ENCODE assay signal across 13 cellular contexts in genomic region chr12:46354111-46354798, GRCh38. TPM values are rescaled to one million over a fixed set of nuclear protein-coding genes. Genes with fewer than 3 reads are reported as not detected.
DNase-seq lines count a peak whose midpoint lies in the region; ATAC-seq and TF ChIP-seq lines count a peak whose summit lies in the region.
"Had no signal": no experiment of that assay in that cellular context is flagged by ENCODE, and none has a peak within 500 bp of the region (broad histone marks: within the 10 kb centered on the region; RNA-seq: fewer than 3 reads in every experiment).

No MANE protein-coding gene starts in this region.

- H3K27ac Mint-ChIP-seq in CD14-positive monocyte (peak overlapping the region in 1 of 7 donors; percentile 45), T-helper 17 cell (no peak overlapping the region)
- H3K27ac Mint-ChIP-seq: brain; stimulated activated memory B cell treated with anti-CD40 and anti-IgM and Interleukin-4, amounts not matched to agents 10 μg/mL and 1 μg/mL and 100 μg/mL, for 72 hours had no signal

- no peak overlapping the region for H3K4me3 ChIP-seq in foreskin fibroblast (ENCODE audit: low read depth in 1 of 2, low read length in 2 of 2)

- DNase-seq in CD14-positive monocyte (ENCODE audit: low spot score) (no peak), GM13976 (ENCODE audit: low spot score) (peak; percentile 10), T-helper 17 cell (no peak), left lobe of liver (ENCODE audit: low spot score) (no peak), foreskin fibroblast (no peak), T-helper 9 cell (no peak), NCI-H1694 treated with DMSO at 0.1 percent for 48 hours (lab: John Stamatoyannopoulos, UW) (no peak)
- DNase-seq in activated effector memory CD4-positive, alpha-beta T cell treated with anti-CD3 and anti-CD28 coated beads, Interleukin-2, amount 50 U/mL, for 16 hours = no peak
- DNase-seq: activated CD8-positive, alpha-beta memory T cell treated with anti-CD3 and anti-CD28 coated beads, Interleukin-2, amount 50 U/mL, for 4 hours; NCI-H1105; occipital lobe had no signal

- H3K9me3 ChIP-seq in T-helper 17 cell (ENCODE audit: control insufficient read depth, low read length, poor library complexity, severe bottlenecking) = no peaks in the 10 kb centered on the region

- peak; percentile 37 for ATAC-seq in T-helper 17 cell
- peak; percentile 57 for ATAC-seq in left lobe of liver
- ATAC-seq: stimulated activated memory B cell treated with anti-CD40 and anti-IgM and Interleukin-4, amounts not matched to agents 10 μg/mL and 1 μg/mL and 100 μg/mL, for 72 hours had no signal

- peaks cover 6% of the 10 kb centered on the region for H3K4me1 Mint-ChIP-seq in CD14-positive monocyte
- H3K4me1 Mint-ChIP-seq in T-helper 17 cell = peaks cover 14% of the 10 kb centered on the region
- H3K4me1 Mint-ChIP-seq: brain; stimulated activated memory B cell treated with anti-CD40 and anti-IgM and Interleukin-4, amounts not matched to agents 10 μg/mL and 1 μg/mL and 100 μg/mL, for 72 hours had no signal

- peaks cover 7 to 8% of the 10 kb centered on the region in 2 donors for H3K36me3 Mint-ChIP-seq in CD14-positive monocyte
- H3K36me3 Mint-ChIP-seq in T-helper 17 cell (ENCODE audit: low read depth) = no peaks in the 10 kb centered on the region

- TF ChIP-seq CTCF in CD14-positive monocyte (IDR thresholded peaks at IDR 0.05) (peak; percentile 12), GM13976 (IDR thresholded peaks at IDR 0.05; ENCODE audit: borderline replicate concordance, control extremely low read depth, extremely low read depth, insufficient read depth, missing control alignments) (no peak), foreskin fibroblast (IDR thresholded peaks at IDR 0.05; ENCODE audit: low read depth, low read length) (no peak)

- H3K9me3 Mint-ChIP-seq in CD14-positive monocyte = peaks cover 0 to 2% (median 0%) of the 10 kb centered on the region in 7 donors
- H3K9me3 Mint-ChIP-seq: stimulated activated memory B cell treated with anti-CD40 and anti-IgM and Interleukin-4, amounts not matched to agents 10 μg/mL and 1 μg/mL and 100 μg/mL, for 72 hours had no signal

- in situ Hi-C loops in GM13976 (cut with MboI; ENCODE audit: low sequenced_read_pairs, unreplicated experiment) = loop anchor here (25.0 kb wide), 1 partner anchor 192 kb away; no protein-coding TSS in a partner anchor

- H3K4me3 Mint-ChIP-seq in CD14-positive monocyte (no peak overlapping the region), T-helper 17 cell (no peak overlapping the region)
- H3K4me3 Mint-ChIP-seq: brain; stimulated activated memory B cell treated with anti-CD40 and anti-IgM and Interleukin-4, amounts not matched to agents 10 μg/mL and 1 μg/mL and 100 μg/mL, for 72 hours had no signal

- intact Hi-C loops in CD14-positive monocyte (cut with micrococcal nuclease) = no loop called here

- H3K27me3 Mint-ChIP-seq in CD14-positive monocyte (ENCODE audit: low read depth in 3 of 3) (peaks cover 0 to 1% (median 0%) of the 10 kb centered on the region in 3 donors), T-helper 17 cell (no peaks in the 10 kb centered on the region)
- H3K27me3 Mint-ChIP-seq: stimulated activated memory B cell treated with anti-CD40 and anti-IgM and Interleukin-4, amounts not matched to agents 10 μg/mL and 1 μg/mL and 100 μg/mL, for 72 hours had no signal

RNA-seq across cellular contexts. Expression of gene SLC38A2, which starts 18.3 kb away (rescaled TPM):
- 10 to 100 TPM; 33.8 to 48.7 TPM for polyA plus RNA-seq in CD14-positive monocyte
- 100 to 1,000 TPM; 124 to 173 TPM for total RNA-seq in T-helper 17 cell
- 82.2 TPM for total RNA-seq in left lobe of liver
